Comparison of ENCODE assay signal across 22 cellular contexts in genomic region chr3:157441102-157441622, GRCh38. TPM values are rescaled to one million over a fixed set of nuclear protein-coding genes. Genes with fewer than 3 reads are reported as not detected.
DNase-seq lines count a peak whose midpoint lies in the region; ATAC-seq and TF ChIP-seq lines count a peak whose summit lies in the region.
"Had no signal": no experiment of that assay in that cellular context is flagged by ENCODE, and none has a peak within 500 bp of the region (broad histone marks: within the 10 kb centered on the region; RNA-seq: fewer than 3 reads in every experiment).

No MANE protein-coding gene starts in this region.

- H2AFZ ChIP-seq in GM23248, result no peak overlapping the region

- no peaks in the 10 kb centered on the region for H4K20me1 ChIP-seq in GM23248 (ENCODE audit: insufficient read depth)

- DNase-seq in AG04450 (ENCODE audit: low read depth, low spot score) (no peak), GM23248 (no peak), cardiac fibroblast (ENCODE audit: low read depth in 2 of 2) (peak; percentile 20 to 47), neural crest cell (ENCODE audit: low read depth, low spot score) (no peak), osteocyte (ENCODE audit: extremely low spot score, unreplicated experiment) (no peak)
- DNase-seq in stimulated activated effector memory CD8-positive, alpha-beta T cell treated with anti-CD3 and anti-CD28 coated beads, Interleukin-12 subunit alpha, Interleukin-12 subunit beta, amount 100 ng/mL, for 72 hours (ENCODE audit: low spot score in 2 of 2), result no peak
- DNase-seq: ACHN; CD4-positive, CD25-positive, alpha-beta regulatory T cell; COR-L47; DMS153; GDM1; NCI-H1417 treated with DMSO at 0.1 percent for 48 hours; NCI-H2029 treated with DMSO at 0.1 percent for 48 hours; NCI-H2171 treated with DMSO at 0.1 percent for 48 hours; NCI-H774; SW 1271 had no signal

- POLR2A ChIA-PET in AG04450 (lab: Yijun Ruan, JAX), result interaction anchor here (0.5 kb wide), 1 partner anchor 87 kb away, joined by 3 read pairs; no protein-coding TSS in a partner anchor

- H3K27ac Mint-ChIP-seq in neural crest cell (ENCODE audit: unreplicated experiment), result no peak overlapping the region
- no peak overlapping the region for H3K27ac Mint-ChIP-seq in osteocyte (ENCODE audit: unreplicated experiment)
- H3K27ac Mint-ChIP-seq in stimulated activated effector memory CD8-positive, alpha-beta T cell treated with anti-CD3 and anti-CD28 coated beads, Interleukin-12 subunit alpha, Interleukin-12 subunit beta, amount 100 ng/mL, for 72 hours, result no peak overlapping the region
- H3K27ac Mint-ChIP-seq: B cell; CD4-positive, CD25-positive, alpha-beta regulatory T cell had no signal

- H3K4me2 ChIP-seq in GM23248 (ENCODE audit: unreplicated experiment), result peak overlapping the region; percentile 47

- H3K4me3 Mint-ChIP-seq in neural crest cell (peak overlapping the region; percentile 36), osteocyte (ENCODE audit: unreplicated experiment) (no peak overlapping the region)
- H3K4me3 Mint-ChIP-seq in stimulated activated effector memory CD8-positive, alpha-beta T cell treated with anti-CD3 and anti-CD28 coated beads, Interleukin-12 subunit alpha, Interleukin-12 subunit beta, amount 100 ng/mL, for 72 hours, result no peak overlapping the region
- H3K4me3 Mint-ChIP-seq: B cell; CD4-positive, CD25-positive, alpha-beta regulatory T cell had no signal

- peaks cover 38% of the 10 kb centered on the region for H3K79me2 ChIP-seq in GM23248 (ENCODE audit: insufficient read depth)

- TF ChIP-seq CTCF in AG04450 (IDR thresholded peaks at IDR 0.05; ENCODE audit: low read depth, low read length) (no peak), cardiac fibroblast (IDR thresholded peaks at IDR 0.05; ENCODE audit: low read depth, low read length) (no peak), neural crest cell (conservative IDR thresholded peaks at IDR 0.05) (no peak), osteocyte (IDR thresholded peaks at IDR 0.05) (no peak)

- no peaks in the 10 kb centered on the region for H3K27me3 Mint-ChIP-seq in neural crest cell (ENCODE audit: low read depth)
- no peaks in the 10 kb centered on the region for H3K27me3 Mint-ChIP-seq in osteocyte (ENCODE audit: unreplicated experiment)

- peaks cover 78% of the 10 kb centered on the region for H3F3A ChIP-seq in GM23248 (ENCODE audit: insufficient read depth)

- H3K36me3 ChIP-seq in GM23248 (ENCODE audit: low read depth), result peaks cover 24% of the 10 kb centered on the region

- no peaks in the 10 kb centered on the region for H3K27me3 ChIP-seq in AG04450 (ENCODE audit: control insufficient read depth, insufficient read depth, low read length)
- H3K27me3 ChIP-seq in GM23248 (replicated peaks; ENCODE audit: insufficient read depth), result no peaks in the 10 kb centered on the region

- no peaks in the 10 kb centered on the region for H3K9me3 ChIP-seq in AG04450 (ENCODE audit: control insufficient read depth, insufficient read depth, low read length)
- no peaks in the 10 kb centered on the region for H3K9me3 ChIP-seq in GM23248 (ENCODE audit: low read depth)

- H3K4me1 ChIP-seq in GM23248 (ENCODE audit: insufficient read depth), result peaks cover 50% of the 10 kb centered on the region

- H3K4me1 Mint-ChIP-seq in neural crest cell, result peaks cover 56% of the 10 kb centered on the region
- peaks cover 36% of the 10 kb centered on the region for H3K4me1 Mint-ChIP-seq in osteocyte (ENCODE audit: unreplicated experiment)
- H3K4me1 Mint-ChIP-seq in stimulated activated effector memory CD8-positive, alpha-beta T cell treated with anti-CD3 and anti-CD28 coated beads, Interleukin-12 subunit alpha, Interleukin-12 subunit beta, amount 100 ng/mL, for 72 hours, result peaks cover 8% of the 10 kb centered on the region

- in situ Hi-C loops in GM23248 (cut with MboI), result no loop called here

- peak overlapping the region; percentile 17 for H3K4me3 ChIP-seq in AG04450 (ENCODE audit: low read depth, low read length)
- peak overlapping the region; percentile 44 for H3K4me3 ChIP-seq in GM23248
- peak overlapping the region in 1 of 2 donors; percentile 71 for H3K4me3 ChIP-seq in cardiac fibroblast (replicated peaks in 1 of 2; ENCODE audit: low read depth in 2 of 2, low read length in 2 of 2)

- H3K9ac ChIP-seq in GM23248, result no peak overlapping the region

- WGBS in GM23248 (ENCODE audit: low coverage in 1 of 2, low lambda C conversion rate in 2 of 2, missing lambda C conversion rate in 2 of 2), 2 experiments, result 91 to 92% methylated on average over 2 of the region's 2 CpGs

- ATAC-seq in GM18519 (IDR thresholded peaks at IDR 0.05; ENCODE audit: low FRiP score, unreplicated experiment) (no peak), GM19455 (IDR thresholded peaks at IDR 0.05; ENCODE audit: unreplicated experiment) (no peak)
- ATAC-seq in stimulated activated effector memory CD8-positive, alpha-beta T cell treated with anti-CD3 and anti-CD28 coated beads, Interleukin-12 subunit alpha, Interleukin-12 subunit beta, amount 100 ng/mL, for 72 hours, result no peak
- ATAC-seq: Right ventricle myocardium inferior had no signal

- H3K9me2 ChIP-seq in GM23248 (ENCODE audit: insufficient read depth), result no peaks in the 10 kb centered on the region

- H3K36me3 Mint-ChIP-seq in neural crest cell (ENCODE audit: low read depth) (peaks cover 26% of the 10 kb centered on the region), osteocyte (ENCODE audit: unreplicated experiment) (no peaks in the 10 kb centered on the region)
- no peaks in the 10 kb centered on the region for H3K36me3 Mint-ChIP-seq in stimulated activated effector memory CD8-positive, alpha-beta T cell treated with anti-CD3 and anti-CD28 coated beads, Interleukin-12 subunit alpha, Interleukin-12 subunit beta, amount 100 ng/mL, for 72 hours

- H3K27ac ChIP-seq in AG04450 (ENCODE audit: low read depth, low read length), result no peak overlapping the region
- no peak overlapping the region for H3K27ac ChIP-seq in GM23248

- H3K9me3 Mint-ChIP-seq in neural crest cell (no peaks in the 10 kb centered on the region), osteocyte (ENCODE audit: unreplicated experiment) (no peaks in the 10 kb centered on the region)
- no peaks in the 10 kb centered on the region for H3K9me3 Mint-ChIP-seq in stimulated activated effector memory CD8-positive, alpha-beta T cell treated with anti-CD3 and anti-CD28 coated beads, Interleukin-12 subunit alpha, Interleukin-12 subunit beta, amount 100 ng/mL, for 72 hours

- CTCF ChIA-PET in AG04450 (lab: Charles Lee), result interaction anchor here (1.5 kb wide), 1 partner anchor 239 kb away, joined by 5 read pairs; no protein-coding TSS in a partner anchor

RNA-seq across cellular contexts. Expression of gene PTX3, which starts 4.5 kb away (rescaled TPM):
- polyA plus RNA-seq in AG04450 (2011; rRNA removed) (210 and 235 TPM in 2 replicates), GM23248 (2016; fragmentation: Nextera tagmentation; extraction: Ambion mirVana) (251 and 261 TPM in 2 replicates)
- polyA minus RNA-seq in AG04450 (2011; rRNA and poly(A)+ RNA removed), result 97.4 and 107 TPM in 2 replicates
- total RNA-seq in GM23248 (2014; rRNA removed; shearing (Covaris generic)), result 267 and 300 TPM in 2 replicates
- total RNA-seq in neural crest cell (41.1 and 45.6 TPM in 2 replicates), osteocyte (45.7 and 51.8 TPM in 2 replicates)
- total RNA-seq: OCI-LY7, SK-MEL-5 had no signal
- polyA plus RNA-seq: CD4-positive, CD25-positive, alpha-beta regulatory T cell had no signal

Comparison
In these comparisons a context has a peak if more than half of its experiments do, and no peak if none do; other contexts are left out.
1. DNase-seq: peak in cardiac fibroblast (2 of 2); none in AG04450 (single experiment), GM23248 (single experiment), neural crest cell (single experiment), osteocyte (single experiment) and stimulated activated effector memory CD8-positive, alpha-beta T cell treated with anti-CD3 and anti-CD28 coated beads, Interleukin-12 subunit alpha, Interleukin-12 subunit beta, amount 100 ng/mL, for 72 hours (0 of 2).